Comparison of ENCODE assay signal across 16 cellular contexts in genomic region chr7:130878785-130879184, GRCh38.
DNase-seq lines count a peak whose midpoint lies in the region; ATAC-seq and TF ChIP-seq lines count a peak whose summit lies in the region.
"Had no signal": no experiment of that assay in that cellular context is flagged by ENCODE, and none has a peak within 500 bp of the region (broad histone marks: within the 10 kb centered on the region; RNA-seq: fewer than 3 reads in every experiment).

No MANE protein-coding gene starts in this region.

- no peaks in the 10 kb centered on the region for H3K9me3 Mint-ChIP-seq in activated CD4-positive, alpha-beta T cell treated with anti-CD3 and anti-CD28 coated beads for 36 hours (ENCODE audit: low read depth)
- no peaks in the 10 kb centered on the region for H3K9me3 Mint-ChIP-seq in activated naive CD8-positive, alpha-beta T cell treated with anti-CD3 and anti-CD28 coated beads, Interleukin-2, amount 50 U/mL, for 24 hours
- H3K9me3 Mint-ChIP-seq: neural crest cell had no signal

- ATAC-seq in activated CD4-positive, alpha-beta T cell treated with anti-CD3 and anti-CD28 coated beads for 36 hours, result no peak
- no peak for ATAC-seq in activated naive CD8-positive, alpha-beta T cell treated with anti-CD3 and anti-CD28 coated beads, Interleukin-2, amount 50 U/mL, for 24 hours
- ATAC-seq in GM18858 (IDR thresholded peaks at IDR 0.05; ENCODE audit: unreplicated experiment), result no peak
- ATAC-seq in activated CD4-positive, CD25-positive, alpha-beta regulatory T cell treated with anti-CD3 and anti-CD28 coated beads, Interleukin-2, amount 50 U/mL, for 24 hours, result no peak
- ATAC-seq: lower lobe of right lung, sciatic nerve had no signal

- H3K4me2 ChIP-seq in osteoblast (ENCODE audit: insufficient read depth, low read length), result no peak overlapping the region

- H3K27ac ChIP-seq in osteoblast (ENCODE audit: low read depth, low read length), result peak overlapping the region; percentile 58
- H3K27ac ChIP-seq: lower lobe of right lung, stomach had no signal

- POLR2A ChIA-PET in activated CD4-positive, alpha-beta T cell treated with anti-CD3 and anti-CD28 coated beads for 36 hours (lab: Charles Lee), result no interaction called here

- peaks cover 93% of the 10 kb centered on the region for H3K36me3 ChIP-seq in osteoblast (ENCODE audit: insufficient read depth, low read length)

- H3K27me3 Mint-ChIP-seq in activated CD4-positive, alpha-beta T cell treated with anti-CD3 and anti-CD28 coated beads for 36 hours, result no peaks in the 10 kb centered on the region
- H3K27me3 Mint-ChIP-seq in activated naive CD8-positive, alpha-beta T cell treated with anti-CD3 and anti-CD28 coated beads, Interleukin-2, amount 50 U/mL, for 24 hours, result no peaks in the 10 kb centered on the region

- peaks cover 78% of the 10 kb centered on the region for H4K20me1 ChIP-seq in osteoblast (ENCODE audit: insufficient read depth, low read length)

- no peak overlapping the region for H3K4me3 ChIP-seq in osteoblast (ENCODE audit: insufficient read depth, low read length)
- H3K4me3 ChIP-seq: ascending aorta, lower lobe of right lung, stomach had no signal

- peak overlapping the region; percentile 27 for H3K4me3 Mint-ChIP-seq in activated CD4-positive, alpha-beta T cell treated with anti-CD3 and anti-CD28 coated beads for 36 hours
- H3K4me3 Mint-ChIP-seq in activated naive CD8-positive, alpha-beta T cell treated with anti-CD3 and anti-CD28 coated beads, Interleukin-2, amount 50 U/mL, for 24 hours, result no peak overlapping the region
- H3K4me3 Mint-ChIP-seq: neural crest cell had no signal

- H3K36me3 Mint-ChIP-seq in activated CD4-positive, alpha-beta T cell treated with anti-CD3 and anti-CD28 coated beads for 36 hours (ENCODE audit: low read depth), result peaks cover 82% of the 10 kb centered on the region
- peaks cover 76% of the 10 kb centered on the region for H3K36me3 Mint-ChIP-seq in activated naive CD8-positive, alpha-beta T cell treated with anti-CD3 and anti-CD28 coated beads, Interleukin-2, amount 50 U/mL, for 24 hours (ENCODE audit: low read depth)

- peaks cover 56% of the 10 kb centered on the region for H3K4me1 ChIP-seq in osteoblast (ENCODE audit: insufficient read depth, low read length)

- DNase-seq in activated CD4-positive, alpha-beta T cell treated with anti-CD3 and anti-CD28 coated beads for 36 hours, result no peak
- no peak for DNase-seq in activated CD4-positive, alpha-beta T cell treated with anti-CD3 and anti-CD28 coated beads, Interleukin-2, amount 50 U/mL, for 1 hour
- DNase-seq in HCEC 1CT (peak; percentile 34), osteoblast (ENCODE audit: insufficient read length, low spot score, missing footprints) (no peak), Kasumi-1 (lab: John Stamatoyannopoulos, UW) (no peak)
- no peak for DNase-seq in activated naive CD8-positive, alpha-beta T cell treated with anti-CD3 and anti-CD28 coated beads, Interleukin-2, amount 50 U/mL, for 24 hours
- DNase-seq: effector CD4-positive, alpha-beta T cell; lower lobe of right lung; NCI-H2081 treated with DMSO at 0.1 percent for 48 hours; stomach; T1000 had no signal

- no peak for TF ChIP-seq CTCF in osteoblast (IDR thresholded peaks at IDR 0.05; ENCODE audit: extremely low read depth, low read depth, low read length)

- no peaks in the 10 kb centered on the region for H3K27me3 ChIP-seq in osteoblast (ENCODE audit: insufficient read depth, low read length)
- H3K27me3 ChIP-seq: ascending aorta, stomach had no signal

- CTCF ChIA-PET in activated CD4-positive, alpha-beta T cell treated with anti-CD3 and anti-CD28 coated beads for 36 hours (lab: Charles Lee), result interaction anchor here (0.7 kb wide), 1 partner anchor 18 kb away, joined by 4 read pairs; no protein-coding TSS in a partner anchor

- H2AFZ ChIP-seq in osteoblast (ENCODE audit: low read length), result no peak overlapping the region

- peak overlapping the region; percentile 40 for H3K27ac Mint-ChIP-seq in activated CD4-positive, alpha-beta T cell treated with anti-CD3 and anti-CD28 coated beads for 36 hours
- H3K27ac Mint-ChIP-seq in activated naive CD8-positive, alpha-beta T cell treated with anti-CD3 and anti-CD28 coated beads, Interleukin-2, amount 50 U/mL, for 24 hours, result peak overlapping the region; percentile 29

- H3K79me2 ChIP-seq in osteoblast (ENCODE audit: insufficient read depth, low read length), result peaks cover 86% of the 10 kb centered on the region

- intact Hi-C loops in activated CD4-positive, alpha-beta T cell treated with anti-CD3 and anti-CD28 coated beads for 36 hours (cut with DNase I, micrococcal nuclease), result no loop called here

- no peaks in the 10 kb centered on the region for H3K9me3 ChIP-seq in osteoblast (ENCODE audit: low read depth, low read length)
- H3K9me3 ChIP-seq: ascending aorta, lower lobe of right lung, stomach had no signal

- peaks cover 58% of the 10 kb centered on the region for H3K4me1 Mint-ChIP-seq in activated CD4-positive, alpha-beta T cell treated with anti-CD3 and anti-CD28 coated beads for 36 hours
- peaks cover 29% of the 10 kb centered on the region for H3K4me1 Mint-ChIP-seq in activated naive CD8-positive, alpha-beta T cell treated with anti-CD3 and anti-CD28 coated beads, Interleukin-2, amount 50 U/mL, for 24 hours
